ENCODE assay signal across 1 cellular context in genomic region chr11:67428052-67429001, GRCh38.
TF ChIP-seq lines count a peak whose summit lies in the region.

Gene RPS6KB2, plus strand, starts transcription at chr11:67428494. Its CDS starts 52 bp downstream, at chr11:67428546.

TF ChIP-seq in HEK293, 187 proteins besides CTCF, POLR2A, EP300 and RAD21 (continued from another document):
- TF ChIP-seq INSM2 (tag by site-specific recombination; IDR thresholded peaks at IDR 0.05) (no peak), PRDM4 (tag by site-specific recombination; IDR thresholded peaks at IDR 0.05) (no peak), ZNF16 (tag by site-specific recombination; IDR thresholded peaks at IDR 0.05; ENCODE audit: low read depth) (no peak), ZNF157 (tag by site-specific recombination; IDR thresholded peaks at IDR 0.05) (no peak), ZBTB20 (tag by site-specific recombination; IDR thresholded peaks at IDR 0.05) (peak; percentile 25; the same call in 1 of the 2 replicates), ZNF529 (tag by site-specific recombination; IDR thresholded peaks at IDR 0.05; ENCODE audit: insufficient replicate concordance) (no peak), ZNF549 (tag by site-specific recombination; IDR thresholded peaks at IDR 0.05) (no peak), ELK4 (IDR thresholded peaks at IDR 0.05; ENCODE audit: borderline replicate concordance, low read depth, low read length) (no peak; the same call in 1 of the 2 replicates), ZFHX2 (tag by site-specific recombination; conservative IDR thresholded peaks at IDR 0.05) (no peak; the same call in 1 of the 2 replicates), ZBTB1 (tag by site-specific recombination; IDR thresholded peaks at IDR 0.05) (no peak), ZNF174 (tag by site-specific recombination; IDR thresholded peaks at IDR 0.05) (no peak), ZNF416 (tag by site-specific recombination; IDR thresholded peaks at IDR 0.05) (no peak), KLF1 (tag by site-specific recombination; IDR thresholded peaks at IDR 0.05) (no peak), ZNF843 (tag by site-specific recombination; IDR thresholded peaks at IDR 0.05) (0 out of 2 replicates have a peak, but pooled peaks have one; percentile 22), YY2 (tag by site-specific recombination; IDR thresholded peaks at IDR 0.05) (peak; percentile 90), ZNF621 (tag by site-specific recombination; IDR thresholded peaks at IDR 0.05) (no peak), ZNF184 (tag by site-specific recombination; IDR thresholded peaks at IDR 0.05) (no peak), ZNF629 (tag by site-specific recombination; IDR thresholded peaks at IDR 0.05) (peak; percentile 90), HOXC10 (CRISPR knock-in tag; IDR thresholded peaks at IDR 0.05) (no peak), ZNF24 (tag by site-specific recombination; IDR thresholded peaks at IDR 0.05) (no peak), ZNF664 (tag by site-specific recombination; IDR thresholded peaks at IDR 0.05) (no peak), ZBTB17 (tag by site-specific recombination; IDR thresholded peaks at IDR 0.05) (peak; percentile 97), GLI2 (tag by site-specific recombination; IDR thresholded peaks at IDR 0.05; ENCODE audit: borderline replicate concordance, low read depth) (no peak), ZNF37A (tag by site-specific recombination; IDR thresholded peaks at IDR 0.05) (no peak), ZNF214 (tag by site-specific recombination; IDR thresholded peaks at IDR 0.05; ENCODE audit: borderline replicate concordance) (no peak), KLF7 (tag by site-specific recombination; IDR thresholded peaks at IDR 0.05; ENCODE audit: borderline replicate concordance) (no peak), ZNF645 (tag by site-specific recombination; IDR thresholded peaks at IDR 0.05) (no peak), MZF1 (tag by site-specific recombination; IDR thresholded peaks at IDR 0.05; ENCODE audit: borderline replicate concordance) (no peak), ZNF518A (tag by site-specific recombination; conservative IDR thresholded peaks at IDR 0.05; ENCODE audit: low read depth) (no peak), GLIS2 (tag by site-specific recombination; IDR thresholded peaks at IDR 0.05) (no peak), OSR2 (tag by site-specific recombination; IDR thresholded peaks at IDR 0.05) (no peak), ZNF558 (tag by site-specific recombination; IDR thresholded peaks at IDR 0.05) (no peak), ZNF266 (tag by site-specific recombination; IDR thresholded peaks at IDR 0.05; ENCODE audit: low read depth) (no peak), ZNF654 (tag by site-specific recombination; IDR thresholded peaks at IDR 0.05; ENCODE audit: low read depth) (no peak), ZNF114 (tag by site-specific recombination; IDR thresholded peaks at IDR 0.05) (no peak), GFI1B (tag by site-specific recombination; IDR thresholded peaks at IDR 0.05) (no peak), SALL2 (tag by site-specific recombination; IDR thresholded peaks at IDR 0.05; ENCODE audit: borderline replicate concordance) (no peak), ZNF223 (tag by site-specific recombination; IDR thresholded peaks at IDR 0.05) (no peak), ZNF791 (tag by site-specific recombination; IDR thresholded peaks at IDR 0.05) (no peak), ZNF175 (tag by site-specific recombination; IDR thresholded peaks at IDR 0.05) (no peak), ZNF623 (tag by site-specific recombination; IDR thresholded peaks at IDR 0.05) (no peak), ZNF302 (tag by site-specific recombination; IDR thresholded peaks at IDR 0.05; ENCODE audit: low read depth) (no peak), SP7 (tag by site-specific recombination; IDR thresholded peaks at IDR 0.05) (peak; percentile 59), PRDM1 (tag by site-specific recombination; IDR thresholded peaks at IDR 0.05) (no peak)
- TF ChIP-seq, protein P1, sequence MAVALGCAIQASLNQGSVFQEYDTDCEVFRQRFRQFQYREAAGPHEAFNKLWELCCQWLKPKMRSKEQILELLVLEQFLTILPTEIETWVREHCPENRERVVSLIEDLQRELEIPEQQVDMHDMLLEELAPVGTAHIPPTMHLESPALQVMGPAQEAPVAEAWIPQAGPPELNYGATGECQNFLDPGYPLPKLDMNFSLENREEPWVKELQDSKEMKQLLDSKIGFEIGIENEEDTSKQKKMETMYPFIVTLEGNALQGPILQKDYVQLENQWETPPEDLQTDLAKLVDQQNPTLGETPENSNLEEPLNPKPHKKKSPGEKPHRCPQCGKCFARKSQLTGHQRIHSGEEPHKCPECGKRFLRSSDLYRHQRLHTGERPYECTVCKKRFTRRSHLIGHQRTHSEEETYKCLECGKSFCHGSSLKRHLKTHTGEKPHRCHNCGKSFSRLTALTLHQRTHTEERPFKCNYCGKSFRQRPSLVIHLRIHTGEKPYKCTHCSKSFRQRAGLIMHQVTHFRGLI (tag by site-specific recombination; IDR thresholded peaks at IDR 0.05) = no peak
- TF ChIP-seq, protein P2, sequence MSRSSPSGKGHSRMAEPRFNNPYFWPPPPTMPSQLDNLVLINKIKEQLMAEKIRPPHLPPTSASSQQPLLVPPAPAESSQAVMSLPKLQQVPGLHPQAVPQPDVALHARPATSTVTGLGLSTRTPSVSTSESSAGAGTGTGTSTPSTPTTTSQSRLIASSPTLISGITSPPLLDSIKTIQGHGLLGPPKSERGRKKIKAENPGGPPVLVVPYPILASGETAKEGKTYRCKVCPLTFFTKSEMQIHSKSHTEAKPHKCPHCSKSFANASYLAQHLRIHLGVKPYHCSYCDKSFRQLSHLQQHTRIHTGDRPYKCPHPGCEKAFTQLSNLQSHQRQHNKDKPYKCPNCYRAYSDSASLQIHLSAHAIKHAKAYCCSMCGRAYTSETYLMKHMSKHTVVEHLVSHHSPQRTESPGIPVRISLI (tag by site-specific recombination; IDR thresholded peaks at IDR 0.05) = no peak
- TF ChIP-seq, protein P3, sequence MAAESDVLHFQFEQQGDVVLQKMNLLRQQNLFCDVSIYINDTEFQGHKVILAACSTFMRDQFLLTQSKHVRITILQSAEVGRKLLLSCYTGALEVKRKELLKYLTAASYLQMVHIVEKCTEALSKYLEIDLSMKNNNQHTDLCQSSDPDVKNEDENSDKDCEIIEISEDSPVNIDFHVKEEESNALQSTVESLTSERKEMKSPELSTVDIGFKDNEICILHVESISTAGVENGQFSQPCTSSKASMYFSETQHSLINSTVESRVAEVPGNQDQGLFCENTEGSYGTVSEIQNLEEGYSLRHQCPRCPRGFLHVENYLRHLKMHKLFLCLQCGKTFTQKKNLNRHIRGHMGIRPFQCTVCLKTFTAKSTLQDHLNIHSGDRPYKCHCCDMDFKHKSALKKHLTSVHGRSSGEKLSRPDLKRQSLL (tag by site-specific recombination; IDR thresholded peaks at IDR 0.05) = 0 out of 2 replicates have a peak, but pooled peaks have one; percentile 13
- TF ChIP-seq, protein P4, sequence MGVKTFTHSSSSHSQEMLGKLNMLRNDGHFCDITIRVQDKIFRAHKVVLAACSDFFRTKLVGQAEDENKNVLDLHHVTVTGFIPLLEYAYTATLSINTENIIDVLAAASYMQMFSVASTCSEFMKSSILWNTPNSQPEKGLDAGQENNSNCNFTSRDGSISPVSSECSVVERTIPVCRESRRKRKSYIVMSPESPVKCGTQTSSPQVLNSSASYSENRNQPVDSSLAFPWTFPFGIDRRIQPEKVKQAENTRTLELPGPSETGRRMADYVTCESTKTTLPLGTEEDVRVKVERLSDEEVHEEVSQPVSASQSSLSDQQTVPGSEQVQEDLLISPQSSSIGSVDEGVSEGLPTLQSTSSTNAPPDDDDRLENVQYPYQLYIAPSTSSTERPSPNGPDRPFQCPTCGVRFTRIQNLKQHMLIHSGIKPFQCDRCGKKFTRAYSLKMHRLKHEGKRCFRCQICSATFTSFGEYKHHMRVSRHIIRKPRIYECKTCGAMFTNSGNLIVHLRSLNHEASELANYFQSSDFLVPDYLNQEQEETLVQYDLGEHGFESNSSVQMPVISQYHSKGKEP (tag by site-specific recombination; IDR thresholded peaks at IDR 0.05) = no peak
